Comparison of ENCODE assay signal across 17 cellular contexts in the genomic region with DNA sequence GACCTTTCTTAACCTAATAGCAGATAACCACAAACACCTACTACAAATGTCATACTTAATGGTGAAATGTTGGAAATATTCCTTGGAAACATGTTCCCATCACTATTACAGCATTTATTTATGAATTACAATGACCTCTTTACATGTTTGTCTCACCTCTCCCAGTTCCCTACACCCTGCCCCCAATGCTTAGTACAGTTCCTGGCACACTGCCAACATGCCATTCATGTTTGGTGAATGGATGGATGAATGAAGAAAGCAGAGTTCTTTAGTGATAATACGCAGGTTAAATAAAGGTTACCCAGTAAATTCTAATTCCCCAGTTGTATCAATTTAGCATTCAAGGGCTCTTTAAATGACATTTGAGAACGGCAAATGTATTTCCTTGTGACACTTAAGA.
DNase-seq lines count a peak whose midpoint lies in the region; ATAC-seq, FAIRE-seq and TF ChIP-seq lines count a peak whose summit lies in the region.
"Had no signal": no experiment of that assay in that cellular context is flagged by ENCODE, and none has a peak within 500 bp of the region (broad histone marks: within the 10 kb centered on the region; RNA-seq: fewer than 3 reads in every experiment).

No MANE protein-coding gene starts in this region.

- H3K4me1 ChIP-seq in HepG2 (ENCODE audit: insufficient read depth, low read length) (no peaks in the 10 kb centered on the region), right lobe of liver (no peaks in the 10 kb centered on the region), stomach (no peaks in the 10 kb centered on the region)
- H3K4me1 ChIP-seq: upper lobe of left lung had no signal

- DNase-seq in HepG2 (ENCODE audit: low spot score) (peak; percentile 12), right lobe of liver (no peak), NCI-H2029 (lab: John Stamatoyannopoulos, UW) (peak; percentile 54), SK-MEL-5 (ENCODE audit: low read depth, low spot score) (peak; percentile 22), stomach (peak; percentile 32), GM13976 (ENCODE audit: low spot score) (no peak), left lobe of liver (ENCODE audit: low spot score) (no peak), mesenteric fat pad (ENCODE audit: low spot score) (no peak)
- DNase-seq: activated CD4-positive, alpha-beta memory T cell treated with anti-CD3 and anti-CD28 coated beads for 36 hours; EL; IMR-90; right cardiac atrium; SHP77; stimulated activated naive B cell treated with anti-CD40 and anti-IgM and Interleukin-4, amounts not matched to agents 10 μg/mL and 1 μg/mL and 100 μg/mL, for 72 hours; T1000; upper lobe of left lung had no signal

- POLR2A ChIA-PET in HepG2 (lab: Yijun Ruan, JAX), result no interaction called here

- no peak overlapping the region for H3K4me3 ChIP-seq in HepG2 (replicated peaks in 1 of 3; ENCODE audit: insufficient read depth in 1 of 3, low read depth in 2 of 3, low read length in 3 of 3)
- H3K4me3 ChIP-seq in right lobe of liver, result no peak overlapping the region
- no peak overlapping the region for H3K4me3 ChIP-seq in stomach
- H3K4me3 ChIP-seq: GM12878, upper lobe of left lung had no signal

- ATAC-seq in HepG2, result no peak
- ATAC-seq in right lobe of liver, result no peak
- no peak for ATAC-seq in left lobe of liver
- ATAC-seq: GM12878; right cardiac atrium; stimulated activated naive B cell treated with anti-CD40 and anti-IgM and Interleukin-4, amounts not matched to agents 10 μg/mL and 1 μg/mL and 100 μg/mL, for 72 hours had no signal

- H3K4me2 ChIP-seq in HepG2 (ENCODE audit: low read depth, low read length), result no peak overlapping the region

- TF ChIP-seq CTCF in HepG2 (CRISPR knock-in tag; IDR thresholded peaks at IDR 0.05) (no peak), right lobe of liver (IDR thresholded peaks at IDR 0.05) (no peak), stomach (IDR thresholded peaks at IDR 0.05) (no peak), GM13976 (IDR thresholded peaks at IDR 0.05; ENCODE audit: borderline replicate concordance, control extremely low read depth, extremely low read depth, insufficient read depth, missing control alignments) (no peak)

- H3K36me3 ChIP-seq in HepG2 (replicated peaks in 1 of 2; ENCODE audit: control insufficient read depth in 1 of 2, insufficient read depth in 2 of 2, low read length in 2 of 2), result no peaks in the 10 kb centered on the region
- no peaks in the 10 kb centered on the region for H3K36me3 ChIP-seq in right lobe of liver
- H3K36me3 ChIP-seq in stomach, result no peaks in the 10 kb centered on the region
- H3K36me3 ChIP-seq: upper lobe of left lung had no signal

- TF ChIP-seq POLR2A in HepG2 (IDR thresholded peaks at IDR 0.05; ENCODE audit: insufficient read depth in 1 of 2, low read depth in 2 of 2, low read length in 2 of 2) (no peak), right lobe of liver (IDR thresholded peaks at IDR 0.05) (no peak), stomach (IDR thresholded peaks at IDR 0.05) (no peak)

- no peak overlapping the region for H3K27ac ChIP-seq in HepG2 (ENCODE audit: extremely low read length, insufficient read depth, low read length)
- no peak overlapping the region for H3K27ac ChIP-seq in right lobe of liver
- no peak overlapping the region for H3K27ac ChIP-seq in stomach
- H3K27ac ChIP-seq: upper lobe of left lung had no signal

- H3K9me3 ChIP-seq in HepG2 (ENCODE audit: low read length) (no peaks in the 10 kb centered on the region), right lobe of liver (no peaks in the 10 kb centered on the region), stomach (no peaks in the 10 kb centered on the region)
- H3K9me3 ChIP-seq: upper lobe of left lung had no signal

- H3K79me2 ChIP-seq in HepG2 (ENCODE audit: insufficient read depth, low read length), result no peaks in the 10 kb centered on the region

- no peak for TF ChIP-seq RAD21 in HepG2 (CRISPR knock-in tag; IDR thresholded peaks at IDR 0.05)

- H3K9ac ChIP-seq in HepG2 (ENCODE audit: insufficient read depth, low read depth, low read length), result no peak overlapping the region

- H2AFZ ChIP-seq in HepG2 (ENCODE audit: low read length), result no peak overlapping the region

- WGBS in HepG2 (ENCODE audit: low lambda C conversion rate), result 0% methylated on average over 2 of the region's 2 CpGs
- 70% methylated on average over 2 of the region's 2 CpGs for WGBS in right lobe of liver (ENCODE audit: insufficient coverage, low coverage, low lambda C conversion rate, missing lambda C conversion rate)
- WGBS in stomach, 5 donors, result 42 to 53% (median 46%) methylated on average over 2 of the region's 2 CpGs

- CTCF ChIA-PET in HepG2 (lab: Yijun Ruan, JAX; ENCODE audit: low intra/inter-chr PET ratio, low total read pairs), result no interaction called here

- no peak for FAIRE-seq in HepG2 (lab: Jason Lieb, UNC)
- FAIRE-seq: GM12878 had no signal

- intact Hi-C loops in HepG2 (cut with micrococcal nuclease; ENCODE audit: unreplicated experiment) (no loop called here), right lobe of liver (cut with DNase I) (no loop called here), stomach (cut with DNase I; ENCODE audit: low total_unique reads) (no loop called here)

- H4K20me1 ChIP-seq in HepG2 (ENCODE audit: insufficient read depth, low read length), result no peaks in the 10 kb centered on the region

- no peaks in the 10 kb centered on the region; a peak in 1 of 5 replicates for H3K27me3 ChIP-seq in HepG2 (ENCODE audit: control insufficient read depth in 1 of 2, insufficient read depth in 2 of 2, low read length in 2 of 2)
- no peaks in the 10 kb centered on the region for H3K27me3 ChIP-seq in right lobe of liver
- H3K27me3 ChIP-seq in stomach, result no peaks in the 10 kb centered on the region
- H3K27me3 ChIP-seq: upper lobe of left lung had no signal

- no TSS peak for BruUV-seq in HepG2 (replicated peaks; lab: Mats Ljungman, UMichigan)

- in situ Hi-C loops in HepG2 (cut with HindIII; ENCODE audit: extremely low pct_ligation_motif_present, low pct_unique_long_range_greater_than_20kb) (no loop called here), SK-MEL-5 (cut with HindIII; ENCODE audit: low pct_unique_long_range_greater_than_20kb, low sequenced_read_pairs) (no loop called here), GM13976 (cut with MboI; ENCODE audit: low sequenced_read_pairs, unreplicated experiment) (no loop called here)

- TF ChIP-seq EP300 in HepG2 (IDR thresholded peaks at IDR 0.05; ENCODE audit: low read depth in 2 of 2, low read length in 2 of 2), result no peak
- TF ChIP-seq EP300 in HepG2 (CRISPR knock-in tag; IDR thresholded peaks at IDR 0.05; ENCODE audit: borderline replicate concordance), result no peak
- no peak for TF ChIP-seq EP300 in stomach (IDR thresholded peaks at IDR 0.05)

TF ChIP-seq in HepG2, 621 proteins besides CTCF, POLR2A, EP300 and RAD21:
- TF ChIP-seq LCORL (IDR thresholded peaks at IDR 0.05), result peak; percentile 83
- no peak for TF ChIP-seq LCORL (CRISPR knock-in tag; IDR thresholded peaks at IDR 0.05)
- no peak for TF ChIP-seq SCMH1 (CRISPR knock-in tag; IDR thresholded peaks at IDR 0.05; ENCODE audit: borderline replicate concordance)
TF ChIP-seq in HepG2: peak in this region for 1.

Comparison
In these comparisons a context has a peak if more than half of its experiments do, and no peak if none do; other contexts are left out.
1. DNase-seq: peak in HepG2 (single experiment), NCI-H2029 (single experiment), SK-MEL-5 (single experiment) and stomach (single experiment); none in right lobe of liver (0 of 3), GM13976 (single experiment), left lobe of liver (single experiment) and mesenteric fat pad (single experiment).